In genomic region chr3:66038384-66038725, GRCh38 we compare ENCODE assay signal across 1 cellular context.
A peak's percentile ranks its signal among the peaks of the same experiment; 100 is the strongest.
TF ChIP-seq lines count a peak whose summit lies in the region.

No MANE protein-coding gene starts in this region.

TF ChIP-seq in HepG2, 621 proteins besides CTCF, POLR2A, EP300 and RAD21 (continued from another document and continues in another):
- TF ChIP-seq TERF1 (CRISPR knock-in tag; IDR thresholded peaks at IDR 0.05) = no peak
- no peak for TF ChIP-seq ZBTB42 (CRISPR knock-in tag; IDR thresholded peaks at IDR 0.05)
- TF ChIP-seq ZGPAT (CRISPR knock-in tag; IDR thresholded peaks at IDR 0.05) = no peak; the same call in 1 of the 2 replicates
- no peak; the same call in 1 of the 2 replicates for TF ChIP-seq DPF2 (CRISPR knock-in tag; IDR thresholded peaks at IDR 0.05; ENCODE audit: borderline replicate concordance, low read depth)
- TF ChIP-seq ZNF143 (CRISPR knock-in tag; IDR thresholded peaks at IDR 0.05) = 0 out of 2 replicates have a peak, but pooled peaks have one; percentile 35
- no peak for TF ChIP-seq CENPBD1 (CRISPR knock-in tag; IDR thresholded peaks at IDR 0.05; ENCODE audit: borderline replicate concordance, low read depth)
- TF ChIP-seq MBNL3 (CRISPR knock-in tag; conservative IDR thresholded peaks at IDR 0.05) = no peak
- TF ChIP-seq ZC3H13 (CRISPR knock-in tag; IDR thresholded peaks at IDR 0.05) = no peak
- 0 out of 2 replicates have a peak, but pooled peaks have one; percentile 7 for TF ChIP-seq FOSL2 (CRISPR knock-in tag; IDR thresholded peaks at IDR 0.05)
- peak; percentile 76 for TF ChIP-seq HNF4G (IDR thresholded peaks at IDR 0.05; ENCODE audit: borderline replicate concordance, low read depth, low read length)
- peak; percentile 48; the same call in 1 of the 2 replicates for TF ChIP-seq HNF4G (CRISPR knock-in tag; IDR thresholded peaks at IDR 0.05; ENCODE audit: borderline replicate concordance, low read depth)
- TF ChIP-seq ZBTB43 (CRISPR knock-in tag; conservative IDR thresholded peaks at IDR 0.05) = no peak
- no peak for TF ChIP-seq FOXP1 (IDR thresholded peaks at IDR 0.05)
- TF ChIP-seq FOXP1 (CRISPR knock-in tag; IDR thresholded peaks at IDR 0.05) = no peak
- peak; percentile 76; the same call in 1 of the 2 replicates for TF ChIP-seq FOXJ3 (CRISPR knock-in tag; IDR thresholded peaks at IDR 0.05; ENCODE audit: borderline replicate concordance)
- no peak for TF ChIP-seq ZNF800 (CRISPR knock-in tag; IDR thresholded peaks at IDR 0.05)
- peak; percentile 65; the same call in 1 of the 2 replicates for TF ChIP-seq ISL2 (CRISPR knock-in tag; IDR thresholded peaks at IDR 0.05)
- peak; percentile 75 for TF ChIP-seq SAP130 (CRISPR knock-in tag; IDR thresholded peaks at IDR 0.05; ENCODE audit: low read depth)
- no peak for TF ChIP-seq SMARCE1 (IDR thresholded peaks at IDR 0.05; ENCODE audit: borderline replicate concordance)
- TF ChIP-seq AHDC1 (CRISPR knock-in tag; IDR thresholded peaks at IDR 0.05; ENCODE audit: borderline replicate concordance) = no peak; the same call in 1 of the 2 replicates
- 0 out of 2 replicates have a peak, but pooled peaks have one; percentile 14 for TF ChIP-seq GFI1 (CRISPR knock-in tag; IDR thresholded peaks at IDR 0.05; ENCODE audit: borderline replicate concordance)
- TF ChIP-seq ZSCAN5A (CRISPR knock-in tag; IDR thresholded peaks at IDR 0.05; ENCODE audit: borderline replicate concordance) = no peak
- TF ChIP-seq TEAD3 (CRISPR knock-in tag; optimal IDR thresholded peaks at IDR 0.05; ENCODE audit: borderline replicate concordance) = peak; percentile 69
- TF ChIP-seq KAT2B (IDR thresholded peaks at IDR 0.05; ENCODE audit: borderline replicate concordance, low read depth, low read length) = no peak
- no peak for TF ChIP-seq REPIN1 (CRISPR knock-in tag; IDR thresholded peaks at IDR 0.05; ENCODE audit: borderline replicate concordance, low read depth)
- TF ChIP-seq MNT (IDR thresholded peaks at IDR 0.05) = peak; percentile 5; the same call in 1 of the 2 replicates
- TF ChIP-seq MIER2 (CRISPR knock-in tag; IDR thresholded peaks at IDR 0.05) = no peak
- no peak for TF ChIP-seq SALL2 (CRISPR knock-in tag; IDR thresholded peaks at IDR 0.05)
- TF ChIP-seq HMGXB4 (CRISPR knock-in tag; IDR thresholded peaks at IDR 0.05; ENCODE audit: borderline replicate concordance in 1 of 2, low read depth in 1 of 2) = no peak; a peak in 1 of 4 replicates
- no peak for TF ChIP-seq SRSF1 (optimal IDR thresholded peaks at IDR 0.05; ENCODE audit: low read depth, low read length)
- TF ChIP-seq ELF3 (CRISPR knock-in tag; IDR thresholded peaks at IDR 0.05) = peak; percentile 48; the same call in 1 of the 2 replicates
- TF ChIP-seq TAF15 (IDR thresholded peaks at IDR 0.05; ENCODE audit: low read depth, low read length, poor library complexity, severe bottlenecking) = peak; percentile 31
- no peak for TF ChIP-seq TBL1XR1 (IDR thresholded peaks at IDR 0.05; ENCODE audit: borderline replicate concordance, low read length, partially characterized antibody)
- no peak for TF ChIP-seq ZNF563 (CRISPR knock-in tag; IDR thresholded peaks at IDR 0.05)
- TF ChIP-seq CBX5 (CRISPR knock-in tag; IDR thresholded peaks at IDR 0.05; ENCODE audit: borderline replicate concordance) = no peak
- TF ChIP-seq HDAC6 (IDR thresholded peaks at IDR 0.05; ENCODE audit: low read depth, low read length) = no peak
- TF ChIP-seq DNMT3B (CRISPR knock-in tag; conservative IDR thresholded peaks at IDR 0.05) = no peak
- peak; percentile 38; the same call in 1 of the 2 replicates for TF ChIP-seq TFE3 (CRISPR knock-in tag; IDR thresholded peaks at IDR 0.05)
- TF ChIP-seq NBN (conservative IDR thresholded peaks at IDR 0.05) = no peak
- peak; percentile 1; the same call in 1 of the 2 replicates for TF ChIP-seq MAX (IDR thresholded peaks at IDR 0.05)
- TF ChIP-seq IRF2 (CRISPR knock-in tag; IDR thresholded peaks at IDR 0.05) = no peak
- peak; percentile 77; the same call in 1 of the 2 replicates for TF ChIP-seq POLR2G (IDR thresholded peaks at IDR 0.05; ENCODE audit: low read depth, low read length)
- TF ChIP-seq CHD2 (IDR thresholded peaks at IDR 0.05; ENCODE audit: low read depth, low read length) = no peak
- no peak for TF ChIP-seq ZBTB8A (CRISPR knock-in tag; IDR thresholded peaks at IDR 0.05; ENCODE audit: borderline replicate concordance, low read depth)
